8 cellular contexts compared by ENCODE assay signal in the genomic region with DNA sequence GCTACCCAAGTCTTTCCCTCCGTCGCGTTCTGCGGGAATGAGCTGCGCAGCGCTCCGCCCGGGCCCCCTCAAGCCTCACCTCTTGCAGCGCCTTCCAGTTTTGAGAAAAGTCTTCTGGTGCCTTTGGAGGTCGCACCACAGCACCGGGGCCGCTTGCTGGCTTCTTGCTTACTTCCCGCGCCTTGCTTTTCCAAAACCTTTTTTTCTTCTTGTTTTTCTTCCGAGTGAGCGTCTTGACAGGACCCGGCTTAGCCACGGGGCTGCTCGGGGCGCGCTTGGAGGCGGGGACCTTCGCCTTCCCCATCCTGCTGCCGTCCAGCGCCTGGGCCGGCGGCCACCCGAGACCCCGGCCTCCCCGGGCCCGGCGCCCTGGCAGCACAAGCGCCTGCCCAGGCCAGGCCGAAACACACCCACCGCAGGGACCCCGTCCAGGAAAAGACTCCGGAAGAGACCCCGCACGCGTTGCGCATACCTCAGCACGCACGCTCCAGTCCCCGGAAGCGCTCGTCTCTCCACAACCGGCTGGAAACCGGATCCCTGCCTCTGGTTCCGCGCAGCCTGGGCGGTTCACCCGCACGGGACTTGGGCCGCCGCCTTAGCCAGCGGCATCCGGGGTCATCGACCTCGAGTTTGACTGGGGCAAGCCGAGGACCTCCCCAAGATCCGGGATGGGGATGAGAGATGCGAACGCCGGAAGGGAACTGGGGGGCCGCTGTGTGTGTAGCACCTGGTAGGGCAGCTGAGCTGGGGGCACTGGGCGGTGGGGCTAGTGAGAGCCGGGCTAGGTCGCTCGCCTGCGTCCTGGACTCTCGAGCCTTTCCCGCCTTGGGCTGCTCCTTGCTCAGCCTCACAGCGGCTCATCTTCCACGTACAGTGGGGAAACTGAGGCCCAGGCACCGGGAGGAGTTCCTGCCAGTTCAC.
DNase-seq lines count a peak whose midpoint lies in the region; ATAC-seq and TF ChIP-seq lines count a peak whose summit lies in the region.

A gene with protein sequence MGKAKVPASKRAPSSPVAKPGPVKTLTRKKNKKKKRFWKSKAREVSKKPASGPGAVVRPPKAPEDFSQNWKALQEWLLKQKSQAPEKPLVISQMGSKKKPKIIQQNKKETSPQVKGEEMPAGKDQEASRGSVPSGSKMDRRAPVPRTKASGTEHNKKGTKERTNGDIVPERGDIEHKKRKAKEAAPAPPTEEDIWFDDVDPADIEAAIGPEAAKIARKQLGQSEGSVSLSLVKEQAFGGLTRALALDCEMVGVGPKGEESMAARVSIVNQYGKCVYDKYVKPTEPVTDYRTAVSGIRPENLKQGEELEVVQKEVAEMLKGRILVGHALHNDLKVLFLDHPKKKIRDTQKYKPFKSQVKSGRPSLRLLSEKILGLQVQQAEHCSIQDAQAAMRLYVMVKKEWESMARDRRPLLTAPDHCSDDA (minus strand): TSS at position 470 of the 921 bp plus-strand sequence. CDS start 166 bp downstream, at position 304.

- DNase-seq in DND-41 (peak; percentile 89), Kasumi-1 (lab: John Stamatoyannopoulos, UW) (peak; percentile 87 to 90), SIG-M5 (lab: John Stamatoyannopoulos, UW) (peak; percentile 51), activated gamma-delta T cell (lab: John Stamatoyannopoulos, UW) (peak; percentile 59), foreskin fibroblast (peak; percentile 85 to 95), stromal cell of bone marrow (ENCODE audit: low read depth) (peak; percentile 68)

- H3K27me3 ChIP-seq in DND-41 (ENCODE audit: insufficient read depth, low read length, poor library complexity) (no peaks in the 10 kb centered on the region), neuron (ENCODE audit: insufficient read depth, low read length) (no peaks in the 10 kb centered on the region)

- peak within 1 kb of the TSS; percentile 82 for H3K9ac ChIP-seq in DND-41 (ENCODE audit: low read depth, low read length)

- peaks cover 37% of the 10 kb centered on the region for H3K36me3 ChIP-seq in DND-41 (ENCODE audit: insufficient read depth, low read length)
- H3K36me3 ChIP-seq in neuron (ENCODE audit: insufficient read depth, low read length): peaks cover 30% of the 10 kb centered on the region

- ATAC-seq in DND-41 (ENCODE audit: insufficient read depth, low read depth): peak; percentile 91
- peak; percentile 65 for ATAC-seq in GM21737 (IDR thresholded peaks at IDR 0.05; ENCODE audit: unreplicated experiment)

- H3K4me2 ChIP-seq in DND-41 (ENCODE audit: insufficient read depth, low read length): peak within 1 kb of the TSS; percentile 93

- H2AFZ ChIP-seq in DND-41 (ENCODE audit: low read depth, low read length) (peak within 1 kb of the TSS; percentile 96), neuron (ENCODE audit: low read depth, low read length) (peak within 1 kb of the TSS; percentile 58)

- TF ChIP-seq CTCF in DND-41 (IDR thresholded peaks at IDR 0.05; ENCODE audit: borderline replicate concordance, extremely low read depth, low read length, poor library complexity, severe bottlenecking) (no peak), foreskin fibroblast (IDR thresholded peaks at IDR 0.05; ENCODE audit: low read depth, low read length) (no peak)

- H3K4me3 ChIP-seq in DND-41 (ENCODE audit: low read depth in 1 of 2, low read length in 2 of 2) (peak within 1 kb of the TSS; percentile 81 to 94), foreskin fibroblast (ENCODE audit: low read depth in 1 of 2, low read length in 2 of 2) (peak within 1 kb of the TSS; percentile 56 to 94), neuron (ENCODE audit: low read length) (peak within 1 kb of the TSS; percentile 86)

- peaks cover 18% of the 10 kb centered on the region; the same call in 1 of the 2 replicates for H4K20me1 ChIP-seq in DND-41 (ENCODE audit: insufficient read depth, low read length)

- peaks cover 47% of the 10 kb centered on the region for H3K79me2 ChIP-seq in DND-41 (ENCODE audit: insufficient read depth, low read length)

- H3K4me1 ChIP-seq in DND-41 (ENCODE audit: insufficient read depth, low read length): peaks cover 38% of the 10 kb centered on the region
- peaks cover 19% of the 10 kb centered on the region for H3K4me1 ChIP-seq in neuron (ENCODE audit: insufficient read depth, low read length)

- H3K9me3 ChIP-seq in DND-41 (ENCODE audit: insufficient read depth, low read length, severe bottlenecking) (no peaks in the 10 kb centered on the region), neuron (ENCODE audit: low read length) (no peaks in the 10 kb centered on the region)

- peak within 1 kb of the TSS; percentile 96 for H3K27ac ChIP-seq in DND-41 (ENCODE audit: low read length)

Comparison
In these comparisons a context has a peak if more than half of its experiments do, and no peak if none do; other contexts are left out.
1. Peak in every context shown above with its lines: DNase-seq, ATAC-seq, H3K4me3 ChIP-seq and H3K27ac ChIP-seq.